9 cellular contexts compared by ENCODE assay signal in genomic region chr2:171225302-171225980, GRCh38.
A peak's percentile ranks its signal among the peaks of the same experiment; 100 is the strongest.
DNase-seq lines count a peak whose midpoint lies in the region; ATAC-seq and TF ChIP-seq lines count a peak whose summit lies in the region.
"Had no signal": no experiment of that assay in that cellular context is flagged by ENCODE, and none has a peak within 500 bp of the region (broad histone marks: within the 10 kb centered on the region; RNA-seq: fewer than 3 reads in every experiment).

No MANE protein-coding gene starts in this region.

- H3K4me3 ChIP-seq in cardiac fibroblast (replicated peaks in 1 of 2; ENCODE audit: low read depth in 2 of 2, low read length in 2 of 2) (no peak overlapping the region), retinal pigment epithelial cell (ENCODE audit: low read length) (no peak overlapping the region)
- H3K4me3 ChIP-seq: sigmoid colon had no signal

- TF ChIP-seq CTCF in GM12873 (IDR thresholded peaks at IDR 0.05; ENCODE audit: insufficient read depth, low read depth, low read length, missing control alignments) (peak; percentile 28), cardiac fibroblast (IDR thresholded peaks at IDR 0.05; ENCODE audit: low read depth, low read length) (peak; percentile 39), retinal pigment epithelial cell (conservative IDR thresholded peaks at IDR 0.05; ENCODE audit: low read depth, low read length) (peak; percentile 28)

- ATAC-seq in GM18868 (IDR thresholded peaks at IDR 0.05; ENCODE audit: unreplicated experiment) (no peak), HG03095 (IDR thresholded peaks at IDR 0.05; ENCODE audit: unreplicated experiment) (no peak)

- DNase-seq in MV-4-11 (lab: John Stamatoyannopoulos, UW) = peak; percentile 57
- DNase-seq in cardiac fibroblast (ENCODE audit: low read depth in 2 of 2) = peak; percentile 84 to 92
- DNase-seq in retinal pigment epithelial cell (ENCODE audit: low read depth) = peak; percentile 45
- no peak for DNase-seq in RPMI8226
- DNase-seq: NCI-H1092, sigmoid colon had no signal
